In genomic region chr14:92951912-92952471, GRCh38 we compare ENCODE assay signal across 8 cellular contexts. TPM values are rescaled to one million over a fixed set of nuclear protein-coding genes. Genes with fewer than 3 reads are reported as not detected.
A peak's percentile ranks its signal among the peaks of the same experiment; 100 is the strongest.
DNase-seq lines count a peak whose midpoint lies in the region; ATAC-seq and TF ChIP-seq lines count a peak whose summit lies in the region.

No MANE protein-coding gene starts in this region.

- H3K4me3 ChIP-seq in choroid plexus epithelial cell (ENCODE audit: low read depth, low read length) = no peak overlapping the region

- no peaks in the 10 kb centered on the region for H3K9me3 Mint-ChIP-seq in activated CD4-positive, alpha-beta T cell treated with anti-CD3 and anti-CD28 coated beads, Interleukin-2, amount 10 ng/mL, durations not matched to agents 24 days and 14 days

- ATAC-seq in HG02970 (IDR thresholded peaks at IDR 0.05; ENCODE audit: low FRiP score, unreplicated experiment) (peak; percentile 64), left lobe of liver (peak; percentile 97)

- no peak overlapping the region for H3K27ac Mint-ChIP-seq in activated CD4-positive, alpha-beta T cell treated with anti-CD3 and anti-CD28 coated beads, Interleukin-2, amount 10 ng/mL, durations not matched to agents 24 days and 14 days

- intact Hi-C loops in activated CD4-positive, alpha-beta T cell treated with anti-CD3 and anti-CD28 coated beads, Interleukin-2, amount 10 ng/mL, durations not matched to agents 24 days and 14 days (cut with micrococcal nuclease) = loop anchor here (1.0 to 5.0 kb wide), 4 partner anchors 163 to 267 kb away; partner anchors contain the start of gene ITPK1

- peaks cover 5% of the 10 kb centered on the region for H3K4me1 Mint-ChIP-seq in activated CD4-positive, alpha-beta T cell treated with anti-CD3 and anti-CD28 coated beads, Interleukin-2, amount 10 ng/mL, durations not matched to agents 24 days and 14 days

- TF ChIP-seq CTCF in choroid plexus epithelial cell (conservative IDR thresholded peaks at IDR 0.05; ENCODE audit: low read depth, low read length) = peak; percentile 97

- peaks cover 5% of the 10 kb centered on the region for H3K36me3 Mint-ChIP-seq in activated CD4-positive, alpha-beta T cell treated with anti-CD3 and anti-CD28 coated beads, Interleukin-2, amount 10 ng/mL, durations not matched to agents 24 days and 14 days (ENCODE audit: low read depth)

- DNase-seq in NCI-H187 (lab: John Stamatoyannopoulos, UW) = peak; percentile 60 to 63
- no peak for DNase-seq in NCI-H187 treated with DMSO at 0.1 percent for 48 hours (lab: John Stamatoyannopoulos, UW)
- DNase-seq in NCI-H2227 treated with DMSO at 0.1 percent for 48 hours (lab: John Stamatoyannopoulos, UW) = peak; percentile 51
- peak; percentile 94 for DNase-seq in activated CD4-positive, alpha-beta T cell treated with anti-CD3 and anti-CD28 coated beads, Interleukin-2, amount 10 ng/mL, durations not matched to agents 24 days and 14 days
- DNase-seq in choroid plexus epithelial cell (ENCODE audit: low read depth) = peak; percentile 77
- peak; percentile 82 for DNase-seq in left lobe of liver (ENCODE audit: low spot score)
- peak; percentile 42 to 77 (median 54) for DNase-seq in stimulated activated CD4-positive, alpha-beta T cell treated with anti-CD3 and anti-CD28 coated beads, TNF-alpha, amount 100 ng/mL, for 1 hour (ENCODE audit: low read depth in 3 of 3, low spot score in 1 of 3)

- H3K27me3 Mint-ChIP-seq in activated CD4-positive, alpha-beta T cell treated with anti-CD3 and anti-CD28 coated beads, Interleukin-2, amount 10 ng/mL, durations not matched to agents 24 days and 14 days = no peaks in the 10 kb centered on the region

- no peak overlapping the region for H3K4me3 Mint-ChIP-seq in activated CD4-positive, alpha-beta T cell treated with anti-CD3 and anti-CD28 coated beads, Interleukin-2, amount 10 ng/mL, durations not matched to agents 24 days and 14 days

RNA-seq across cellular contexts. Expression of gene CHGA, which starts 29.0 kb away (rescaled TPM):
- total RNA-seq in activated CD4-positive, alpha-beta T cell treated with anti-CD3 and anti-CD28 coated beads, Interleukin-2, amount 10 ng/mL, durations not matched to agents 24 days and 14 days = not detected in 2 replicates
- 0.20 TPM for total RNA-seq in left lobe of liver
